In the genomic region with DNA sequence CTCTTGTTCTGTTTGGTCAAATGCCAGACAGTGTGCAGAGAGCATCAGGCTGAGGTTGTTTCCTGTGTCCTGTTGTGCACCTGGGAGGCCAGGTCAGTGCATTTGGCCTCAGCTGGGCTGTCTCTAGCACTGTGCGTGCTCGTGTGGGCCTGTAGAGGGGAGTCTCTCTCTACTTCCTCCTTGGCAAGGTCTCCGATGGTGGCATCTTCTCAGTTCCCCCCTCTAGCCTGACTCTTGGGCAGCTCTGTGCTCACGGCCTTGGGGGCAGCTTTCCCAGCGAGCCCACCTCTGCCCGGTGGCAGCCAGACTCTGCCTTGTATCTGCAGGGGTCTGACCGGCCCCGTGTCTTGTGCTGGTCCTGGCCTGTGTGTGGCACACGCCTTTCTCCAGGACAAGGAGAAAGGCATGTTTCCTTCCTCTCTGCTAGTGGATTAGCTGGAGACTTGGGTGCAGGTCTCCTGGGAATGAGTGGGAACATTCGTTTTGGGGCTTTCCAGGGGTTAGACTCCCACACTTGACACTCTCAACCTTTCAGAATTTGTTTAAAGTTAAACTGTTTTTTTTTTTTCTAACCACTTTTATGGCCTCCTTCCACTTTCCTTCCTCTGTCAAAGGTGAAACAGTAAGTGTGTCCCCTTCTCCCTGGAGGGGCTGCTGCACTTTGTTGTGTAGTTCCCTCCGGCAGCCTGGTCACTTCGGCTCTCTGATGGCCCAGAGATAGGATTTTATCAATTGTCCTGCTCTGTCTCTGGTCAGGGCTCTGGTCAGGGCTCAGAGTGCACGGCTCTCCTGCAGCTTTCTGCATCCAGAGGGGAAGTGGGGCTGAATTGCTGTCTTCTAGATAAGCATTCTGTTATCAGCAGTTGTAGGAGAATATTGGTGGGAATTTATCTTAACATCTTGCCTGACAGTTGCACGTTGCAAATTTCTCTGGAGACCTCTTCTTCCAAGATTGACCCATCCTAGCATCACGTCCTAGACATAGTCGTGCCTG, we compare ENCODE assay signal across 8 cellular contexts.
DNase-seq lines count a peak whose midpoint lies in the region; ATAC-seq and TF ChIP-seq lines count a peak whose summit lies in the region.

No MANE protein-coding gene starts in this region.

- no peaks in the 10 kb centered on the region for H3K9me3 Mint-ChIP-seq in CD8-positive, alpha-beta memory T cell
- no peaks in the 10 kb centered on the region for H3K9me3 Mint-ChIP-seq in activated T-helper 2 cell treated with anti-CD3 and anti-CD28 coated beads, Interferon-gamma antibody, Interleukin-2, Interleukin-4, amounts not matched to agents 10 μg/mL and 5 μg/mL and 100 μg/mL, durations not matched to agents 14 hours and 24 hours and 36 hours

- CTCF ChIA-PET in CD8-positive, alpha-beta memory T cell (lab: Charles Lee), result no interaction called here

- H3K27me3 ChIP-seq in CD8-positive, alpha-beta memory T cell (ENCODE audit: insufficient read depth, low read length, poor library complexity, severe bottlenecking), result no peaks in the 10 kb centered on the region
- H3K27me3 ChIP-seq in right lobe of liver, result no peaks in the 10 kb centered on the region

- H3K36me3 ChIP-seq in CD8-positive, alpha-beta memory T cell (ENCODE audit: insufficient read depth, low read length), result no peaks in the 10 kb centered on the region
- peaks cover 0 to 13% (median 0%) of the 10 kb centered on the region in 4 donors for H3K36me3 ChIP-seq in right lobe of liver

- no peak for TF ChIP-seq POLR2A in right lobe of liver (IDR thresholded peaks at IDR 0.05)

- peak overlapping the region; percentile 21 to 100 (median 90) for H3K27ac Mint-ChIP-seq in CD8-positive, alpha-beta memory T cell
- H3K27ac Mint-ChIP-seq in activated T-helper 2 cell treated with anti-CD3 and anti-CD28 coated beads, Interferon-gamma antibody, Interleukin-2, Interleukin-4, amounts not matched to agents 10 μg/mL and 5 μg/mL and 100 μg/mL, durations not matched to agents 14 hours and 24 hours and 36 hours, result peak overlapping the region; percentile 38

- H3K4me3 Mint-ChIP-seq in CD8-positive, alpha-beta memory T cell, result peak overlapping the region in 4 of 7 donors; percentile 50 to 59 (median 54)
- no peak overlapping the region for H3K4me3 Mint-ChIP-seq in activated T-helper 2 cell treated with anti-CD3 and anti-CD28 coated beads, Interferon-gamma antibody, Interleukin-2, Interleukin-4, amounts not matched to agents 10 μg/mL and 5 μg/mL and 100 μg/mL, durations not matched to agents 14 hours and 24 hours and 36 hours (ENCODE audit: low read depth)

- no peak overlapping the region for H3K27ac ChIP-seq in CD8-positive, alpha-beta memory T cell (ENCODE audit: low read depth, low read length)
- no peak overlapping the region for H3K27ac ChIP-seq in right lobe of liver

- no peaks in the 10 kb centered on the region for H3K9me3 ChIP-seq in CD8-positive, alpha-beta memory T cell (ENCODE audit: low read length)
- no peaks in the 10 kb centered on the region for H3K9me3 ChIP-seq in right lobe of liver

- ATAC-seq in GM19397 (IDR thresholded peaks at IDR 0.05; ENCODE audit: unreplicated experiment) (peak; percentile 66), HG03354 (IDR thresholded peaks at IDR 0.05; ENCODE audit: poor library complexity, severe bottlenecking, unreplicated experiment) (peak; percentile 84), right lobe of liver (peak; percentile 56 to 67 (median 60))

- H3K27me3 Mint-ChIP-seq in CD8-positive, alpha-beta memory T cell, result no peaks in the 10 kb centered on the region
- no peaks in the 10 kb centered on the region for H3K27me3 Mint-ChIP-seq in activated T-helper 2 cell treated with anti-CD3 and anti-CD28 coated beads, Interferon-gamma antibody, Interleukin-2, Interleukin-4, amounts not matched to agents 10 μg/mL and 5 μg/mL and 100 μg/mL, durations not matched to agents 14 hours and 24 hours and 36 hours (ENCODE audit: low read depth)

- DNase-seq in CD8-positive, alpha-beta memory T cell, result peak in 1 of 5 donors; percentile 11
- no peak for DNase-seq in activated T-helper 2 cell treated with anti-CD3 and anti-CD28 coated beads, Interferon-gamma antibody, Interleukin-2, Interleukin-4, amounts not matched to agents 10 μg/mL and 5 μg/mL and 100 μg/mL, durations not matched to agents 14 hours and 24 hours and 36 hours (ENCODE audit: low spot score)
- DNase-seq in right lobe of liver, result no peak
- DNase-seq in effector CD4-positive, alpha-beta T cell, result no peak
- DNase-seq in T-helper 9 cell, result no peak
- DNase-seq in occipital lobe (lab: John Stamatoyannopoulos, UW), result no peak

- H3K4me1 Mint-ChIP-seq in CD8-positive, alpha-beta memory T cell, result peaks cover 50 to 60% (median 59%) of the 10 kb centered on the region in 3 donors
- peaks cover 25% of the 10 kb centered on the region for H3K4me1 Mint-ChIP-seq in activated T-helper 2 cell treated with anti-CD3 and anti-CD28 coated beads, Interferon-gamma antibody, Interleukin-2, Interleukin-4, amounts not matched to agents 10 μg/mL and 5 μg/mL and 100 μg/mL, durations not matched to agents 14 hours and 24 hours and 36 hours (ENCODE audit: low read depth)

- WGBS in right lobe of liver (ENCODE audit: insufficient coverage, low coverage, low lambda C conversion rate, missing lambda C conversion rate), result 38% methylated on average over 10 of the region's 16 CpGs

- POLR2A ChIA-PET in CD8-positive, alpha-beta memory T cell (lab: Charles Lee), result no interaction called here

- no peak for TF ChIP-seq CTCF in right lobe of liver (IDR thresholded peaks at IDR 0.05)

- intact Hi-C loops in activated T-helper 2 cell treated with anti-CD3 and anti-CD28 coated beads, Interferon-gamma antibody, Interleukin-2, Interleukin-4, amounts not matched to agents 10 μg/mL and 5 μg/mL and 100 μg/mL, durations not matched to agents 14 hours and 24 hours and 36 hours (cut with micrococcal nuclease), result no loop called here
- intact Hi-C loops in right lobe of liver (cut with DNase I), result no loop called here

- no peak overlapping the region for H3K4me3 ChIP-seq in CD8-positive, alpha-beta memory T cell (ENCODE audit: low read length)
- no peak overlapping the region for H3K4me3 ChIP-seq in right lobe of liver

- peaks cover 17% of the 10 kb centered on the region for H3K4me1 ChIP-seq in CD8-positive, alpha-beta memory T cell (ENCODE audit: insufficient read depth, low read length)
- peaks cover 0 to 7% (median 0%) of the 10 kb centered on the region in 4 donors for H3K4me1 ChIP-seq in right lobe of liver

- H3K36me3 Mint-ChIP-seq in CD8-positive, alpha-beta memory T cell, result peaks cover 0 to 57% (median 8%) of the 10 kb centered on the region in 3 donors
- peaks cover 38% of the 10 kb centered on the region for H3K36me3 Mint-ChIP-seq in activated T-helper 2 cell treated with anti-CD3 and anti-CD28 coated beads, Interferon-gamma antibody, Interleukin-2, Interleukin-4, amounts not matched to agents 10 μg/mL and 5 μg/mL and 100 μg/mL, durations not matched to agents 14 hours and 24 hours and 36 hours (ENCODE audit: low read depth)
